ENCODE assay signal across 16 cellular contexts in the genomic region with DNA sequence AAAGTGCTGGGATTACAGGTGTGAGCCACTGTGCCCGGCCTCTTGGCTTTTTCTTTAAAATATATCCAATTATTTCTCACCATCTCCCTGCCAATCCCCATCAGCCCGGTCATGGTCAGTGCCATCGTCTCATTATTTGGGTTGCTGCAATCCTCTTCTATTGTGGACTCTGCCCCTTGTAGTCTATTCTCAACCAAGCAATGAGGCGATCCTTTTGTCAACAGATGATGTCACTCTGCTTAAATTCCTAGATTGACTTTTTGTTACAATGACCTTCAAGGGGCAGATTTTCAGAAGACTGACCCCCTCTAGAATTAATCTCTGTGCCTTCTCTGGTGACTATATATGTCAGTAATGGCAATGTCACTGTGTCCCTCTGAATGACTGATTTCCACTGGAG.
DNase-seq lines count a peak whose midpoint lies in the region; ATAC-seq and TF ChIP-seq lines count a peak whose summit lies in the region.
"Had no signal": no experiment of that assay in that cellular context is flagged by ENCODE, and none has a peak within 500 bp of the region (broad histone marks: within the 10 kb centered on the region; RNA-seq: fewer than 3 reads in every experiment).

No MANE protein-coding gene starts in this region.

- H3K4me1 ChIP-seq in HEK293 (ENCODE audit: control insufficient read depth, insufficient read depth, low read length): peaks cover 44% of the 10 kb centered on the region
- peaks cover 0 to 8% (median 4%) of the 10 kb centered on the region in 4 donors for H3K4me1 ChIP-seq in liver (ENCODE audit: control insufficient read depth in 4 of 4, insufficient read depth in 4 of 4, low read length in 3 of 4)

- TF ChIP-seq RAD21 in liver (IDR thresholded peaks at IDR 0.05): no peak

- no peak overlapping the region for H3K9ac ChIP-seq in liver (ENCODE audit: low read depth in 1 of 2, low read length in 2 of 2)
- H3K9ac ChIP-seq: GM23248 had no signal

- POLR2A ChIA-PET in HEK293 (lab: Yijun Ruan, JAX): no interaction called here

- H3K36me3 ChIP-seq in HEK293 (ENCODE audit: control insufficient read depth in 2 of 2, insufficient read depth in 1 of 2, low read length in 2 of 2) (no peaks in the 10 kb centered on the region), liver (ENCODE audit: control insufficient read depth in 4 of 4, insufficient read depth in 3 of 4, low read depth in 1 of 4, low read length in 3 of 4) (no peaks in the 10 kb centered on the region)

- no peak for ATAC-seq in GM18907 (IDR thresholded peaks at IDR 0.05; ENCODE audit: unreplicated experiment)
- no peak for ATAC-seq in GM21528 (IDR thresholded peaks at IDR 0.05; ENCODE audit: low FRiP score, unreplicated experiment)

- TF ChIP-seq CTCF in HEK293 (tag by site-specific recombination; IDR thresholded peaks at IDR 0.05) (no peak), liver (IDR thresholded peaks at IDR 0.05; ENCODE audit: low read depth, low read length, missing input control) (no peak)

- H3K27ac ChIP-seq in HEK293 (ENCODE audit: extremely low read depth, low read depth, low read length): no peak overlapping the region
- H3K27ac ChIP-seq in liver (ENCODE audit: low read depth in 1 of 2, low read length in 2 of 2): no peak overlapping the region
- H3K27ac ChIP-seq: GM23248 had no signal

- DNase-seq in COLO668 (lab: John Stamatoyannopoulos, UW; ENCODE audit: unreplicated experiment): peak; percentile 4
- DNase-seq in OCI-M1 (lab: John Stamatoyannopoulos, UW): no peak
- DNase-seq: 8988T; C1 segment of cervical spinal cord; Caco-2; CD4-positive, alpha-beta memory T cell; DMS153; DMS79 treated with DMSO at 0.1 percent for 48 hours; GF-D8; GM23248; H7; HCEC 1CT had no signal

- H3K4me3 ChIP-seq in HEK293 (ENCODE audit: low read depth, low read length) (no peak overlapping the region), liver (ENCODE audit: low read depth in 1 of 3, low read length in 3 of 3) (no peak overlapping the region)
- H3K4me3 ChIP-seq: GM23248 had no signal

- WGBS in liver: 39% methylated on average over 4 of the region's 4 CpGs

- no peaks in the 10 kb centered on the region for H3K9me3 ChIP-seq in HEK293 (ENCODE audit: control insufficient read depth, insufficient read depth, low read depth, low read length)
- H3K9me3 ChIP-seq in liver (ENCODE audit: control insufficient read depth in 4 of 4, low read length in 3 of 4): no peaks in the 10 kb centered on the region
- H3K9me3 ChIP-seq: Caco-2 had no signal

- CTCF ChIA-PET in HEK293 (lab: Yijun Ruan, JAX): interaction anchor here (1.7 kb wide), 1 partner anchor 119 kb away, joined by 5 read pairs; no protein-coding TSS in a partner anchor

- no peaks in the 10 kb centered on the region for H3K27me3 ChIP-seq in liver (ENCODE audit: control insufficient read depth in 4 of 4, insufficient read depth in 4 of 4, low read length in 3 of 4)

TF ChIP-seq in HEK293, 187 proteins besides CTCF, POLR2A, EP300 and RAD21:
- TF ChIP-seq, protein P1, sequence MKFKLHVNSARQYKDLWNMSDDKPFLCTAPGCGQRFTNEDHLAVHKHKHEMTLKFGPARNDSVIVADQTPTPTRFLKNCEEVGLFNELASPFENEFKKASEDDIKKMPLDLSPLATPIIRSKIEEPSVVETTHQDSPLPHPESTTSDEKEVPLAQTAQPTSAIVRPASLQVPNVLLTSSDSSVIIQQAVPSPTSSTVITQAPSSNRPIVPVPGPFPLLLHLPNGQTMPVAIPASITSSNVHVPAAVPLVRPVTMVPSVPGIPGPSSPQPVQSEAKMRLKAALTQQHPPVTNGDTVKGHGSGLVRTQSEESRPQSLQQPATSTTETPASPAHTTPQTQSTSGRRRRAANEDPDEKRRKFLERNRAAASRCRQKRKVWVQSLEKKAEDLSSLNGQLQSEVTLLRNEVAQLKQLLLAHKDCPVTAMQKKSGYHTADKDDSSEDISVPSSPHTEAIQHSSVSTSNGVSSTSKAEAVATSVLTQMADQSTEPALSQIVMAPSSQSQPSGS (tag by site-specific recombination; IDR thresholded peaks at IDR 0.05; ENCODE audit: low read depth): peak; percentile 73; the same call in 1 of the 2 replicates
- TF ChIP-seq ZNF629 (tag by site-specific recombination; IDR thresholded peaks at IDR 0.05) (peak; percentile 65), GLIS1 (tag by site-specific recombination; IDR thresholded peaks at IDR 0.05) (peak; percentile 47; the same call in 1 of the 2 replicates)
- TF ChIP-seq, protein P2, sequence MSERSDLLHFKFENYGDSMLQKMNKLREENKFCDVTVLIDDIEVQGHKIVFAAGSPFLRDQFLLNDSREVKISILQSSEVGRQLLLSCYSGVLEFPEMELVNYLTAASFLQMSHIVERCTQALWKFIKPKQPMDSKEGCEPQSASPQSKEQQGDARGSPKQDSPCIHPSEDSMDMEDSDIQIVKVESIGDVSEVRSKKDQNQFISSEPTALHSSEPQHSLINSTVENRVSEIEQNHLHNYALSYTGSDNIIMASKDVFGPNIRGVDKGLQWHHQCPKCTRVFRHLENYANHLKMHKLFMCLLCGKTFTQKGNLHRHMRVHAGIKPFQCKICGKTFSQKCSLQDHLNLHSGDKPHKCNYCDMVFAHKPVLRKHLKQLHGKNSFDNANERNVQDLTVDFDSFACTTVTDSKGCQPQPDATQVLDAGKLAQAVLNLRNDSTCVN (tag by site-specific recombination; optimal IDR thresholded peaks at IDR 0.05): no peak

TF ChIP-seq in liver, 16 proteins besides CTCF, POLR2A, EP300 and RAD21:
- TF ChIP-seq, protein P3, sequence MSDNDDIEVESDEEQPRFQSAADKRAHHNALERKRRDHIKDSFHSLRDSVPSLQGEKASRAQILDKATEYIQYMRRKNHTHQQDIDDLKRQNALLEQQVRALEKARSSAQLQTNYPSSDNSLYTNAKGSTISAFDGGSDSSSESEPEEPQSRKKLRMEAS (IDR thresholded peaks at IDR 0.05): no peak
- TF ChIP-seq RXRA (IDR thresholded peaks at IDR 0.05) (peak in 1 of 2 donors; percentile 55), NR2F2 (IDR thresholded peaks at IDR 0.05) (no peak), JUND (IDR thresholded peaks at IDR 0.05) (peak; percentile 69 to 73), GABPA (IDR thresholded peaks at IDR 0.05 in 1 of 2, conservative IDR thresholded peaks at IDR 0.05 in 1 of 2) (no peak), SP1 (IDR thresholded peaks at IDR 0.05) (no peak), FOXA1 (IDR thresholded peaks at IDR 0.05) (peak; percentile 10), HNF4A (conservative IDR thresholded peaks at IDR 0.05) (peak; percentile 78 to 84), HNF4G (IDR thresholded peaks at IDR 0.05) (peak; percentile 25), FOXA2 (IDR thresholded peaks at IDR 0.05) (peak; percentile 65)
- TF ChIP-seq, protein P4, sequence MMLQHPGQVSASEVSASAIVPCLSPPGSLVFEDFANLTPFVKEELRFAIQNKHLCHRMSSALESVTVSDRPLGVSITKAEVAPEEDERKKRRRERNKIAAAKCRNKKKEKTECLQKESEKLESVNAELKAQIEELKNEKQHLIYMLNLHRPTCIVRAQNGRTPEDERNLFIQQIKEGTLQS (IDR thresholded peaks at IDR 0.05): peak; percentile 15
